Comparison of ENCODE assay signal across 11 cellular contexts in genomic region chr1:39116868-39117728, GRCh38.
DNase-seq lines count a peak whose midpoint lies in the region; ATAC-seq, FAIRE-seq and TF ChIP-seq lines count a peak whose summit lies in the region.
"Had no signal": no experiment of that assay in that cellular context is flagged by ENCODE, and none has a peak within 500 bp of the region (broad histone marks: within the 10 kb centered on the region; RNA-seq: fewer than 3 reads in every experiment).

No MANE protein-coding gene starts in this region.

- H3K4me2 ChIP-seq in astrocyte (ENCODE audit: low read length) = peak overlapping the region; percentile 49

- H3K27me3 ChIP-seq in astrocyte (ENCODE audit: insufficient read depth, low read length) = no peaks in the 10 kb centered on the region
- H3K27me3 ChIP-seq in suprapubic skin = no peaks in the 10 kb centered on the region

- peak overlapping the region; percentile 14 for H3K27ac Mint-ChIP-seq in astrocyte (ENCODE audit: unreplicated experiment)
- H3K27ac Mint-ChIP-seq: activated B cell treated with CpG ODN at 0.5 μM for 24 hours had no signal

- DNase-seq in M059J (ENCODE audit: low read depth) (peak; percentile 90), astrocyte (ENCODE audit: low read depth) (peak; percentile 75), kidney tubule cell (ENCODE audit: low spot score) (peak; percentile 48), suprapubic skin (ENCODE audit: low spot score in 2 of 2) (no peak)
- DNase-seq: activated B cell treated with CpG ODN at 0.5 μM for 24 hours; activated gamma-delta T cell treated with Interleukin-2 at 50 U/mL for 16 hours; effector CD8-positive, alpha-beta T cell had no signal

- H3K27ac ChIP-seq in astrocyte (ENCODE audit: low read depth, low read length) (no peak overlapping the region), suprapubic skin (peak overlapping the region; percentile 18)

- H3K27me3 Mint-ChIP-seq in astrocyte (ENCODE audit: low read depth, unreplicated experiment) = no peaks in the 10 kb centered on the region
- H3K27me3 Mint-ChIP-seq: activated B cell treated with CpG ODN at 0.5 μM for 24 hours had no signal

- no peak overlapping the region for H3K4me3 Mint-ChIP-seq in astrocyte (ENCODE audit: unreplicated experiment)
- H3K4me3 Mint-ChIP-seq: activated B cell treated with CpG ODN at 0.5 μM for 24 hours had no signal

- no peak overlapping the region for H3K4me3 ChIP-seq in astrocyte (ENCODE audit: insufficient read depth, low read depth, low read length)
- no peak overlapping the region for H3K4me3 ChIP-seq in suprapubic skin

- H3K9me3 Mint-ChIP-seq in astrocyte (ENCODE audit: unreplicated experiment) = no peaks in the 10 kb centered on the region
- H3K9me3 Mint-ChIP-seq: activated B cell treated with CpG ODN at 0.5 μM for 24 hours had no signal

- TF ChIP-seq CTCF in astrocyte (IDR thresholded peaks at IDR 0.05; ENCODE audit: insufficient read depth, low read depth, low read length) (no peak), suprapubic skin (IDR thresholded peaks at IDR 0.05) (no peak)

- no peak for FAIRE-seq in astrocyte (lab: Jason Lieb, UNC)
- FAIRE-seq: H1 had no signal

- H3K4me1 Mint-ChIP-seq in astrocyte (ENCODE audit: low read depth, unreplicated experiment) = peaks cover 30% of the 10 kb centered on the region
- H3K4me1 Mint-ChIP-seq: activated B cell treated with CpG ODN at 0.5 μM for 24 hours had no signal

- H3K4me1 ChIP-seq in astrocyte (ENCODE audit: insufficient read depth, low read length) (peaks cover 26% of the 10 kb centered on the region), suprapubic skin (peaks cover 62% of the 10 kb centered on the region)

- ATAC-seq in HG02798 (IDR thresholded peaks at IDR 0.05; ENCODE audit: poor library complexity, unreplicated experiment) (no peak), HG03442 (IDR thresholded peaks at IDR 0.05; ENCODE audit: unreplicated experiment) (no peak), HG03565 (IDR thresholded peaks at IDR 0.05; ENCODE audit: unreplicated experiment) (no peak)

- H3K36me3 Mint-ChIP-seq in astrocyte (ENCODE audit: low read depth, unreplicated experiment) = peaks cover 9% of the 10 kb centered on the region

- TF ChIP-seq EP300 in suprapubic skin (IDR thresholded peaks at IDR 0.05) = no peak

- peaks cover 3% of the 10 kb centered on the region for H3K36me3 ChIP-seq in astrocyte (ENCODE audit: insufficient read depth, low read length)
- no peaks in the 10 kb centered on the region for H3K36me3 ChIP-seq in suprapubic skin

- peaks cover 99% of the 10 kb centered on the region for H3K79me2 ChIP-seq in astrocyte (ENCODE audit: insufficient read depth, low read length)

- peaks cover 89% of the 10 kb centered on the region for H4K20me1 ChIP-seq in astrocyte (ENCODE audit: insufficient read depth, low read length)

- no peak overlapping the region for H2AFZ ChIP-seq in astrocyte (ENCODE audit: low read depth, low read length)

- 48% methylated on average over 3 of the region's 3 CpGs for WGBS in suprapubic skin

- H3K9ac ChIP-seq in astrocyte (ENCODE audit: low read length) = no peak overlapping the region

- H3K9me3 ChIP-seq in astrocyte (ENCODE audit: insufficient read depth, low read depth, low read length) (no peaks in the 10 kb centered on the region), suprapubic skin (no peaks in the 10 kb centered on the region)

- TF ChIP-seq POLR2A in suprapubic skin (IDR thresholded peaks at IDR 0.05) = no peak

Comparison
In these comparisons a context has a peak if more than half of its experiments do, and no peak if none do; other contexts are left out.
1. DNase-seq: peak in M059J (single experiment), astrocyte (single experiment) and kidney tubule cell (single experiment); none in suprapubic skin (0 of 2).